31 cellular contexts compared by ENCODE assay signal in the genomic region with DNA sequence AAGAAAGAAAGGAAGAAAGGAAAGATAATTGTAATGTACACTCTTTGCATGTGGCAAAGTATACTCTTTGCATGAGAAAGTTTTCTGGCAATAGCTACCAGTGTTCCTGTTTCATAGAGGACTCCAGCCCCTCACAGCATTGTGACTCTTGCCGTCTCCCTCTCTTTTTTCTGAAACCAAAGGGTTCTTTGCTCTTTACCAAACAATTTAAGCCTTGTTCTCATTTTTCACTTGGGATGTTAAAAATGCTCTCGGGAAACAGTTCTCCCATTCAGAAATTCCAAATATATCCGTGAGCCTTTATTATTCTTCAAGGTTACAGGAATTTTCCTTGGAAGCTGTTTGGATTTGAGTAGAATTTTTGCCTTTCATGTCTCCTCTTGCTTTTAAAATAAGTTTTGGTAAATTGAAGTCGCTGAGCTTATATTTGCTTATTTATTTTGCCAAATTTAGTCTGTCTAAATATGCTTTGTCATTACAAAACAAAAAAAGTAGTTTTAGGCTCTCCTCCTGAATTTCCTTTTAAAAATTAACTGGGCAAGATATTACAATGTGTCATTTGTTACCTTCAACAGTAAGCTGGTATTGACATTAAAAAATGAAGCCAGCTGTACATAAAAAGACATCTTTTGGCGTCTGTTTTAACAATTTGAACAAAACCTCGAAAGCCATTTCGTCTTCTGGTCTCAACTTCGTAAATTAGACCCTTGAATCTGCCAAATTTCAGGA.
A peak's percentile ranks its signal among the peaks of the same experiment; 100 is the strongest.
DNase-seq lines count a peak whose midpoint lies in the region; ATAC-seq and TF ChIP-seq lines count a peak whose summit lies in the region.
"Had no signal": no experiment of that assay in that cellular context is flagged by ENCODE, and none has a peak within 500 bp of the region (broad histone marks: within the 10 kb centered on the region; RNA-seq: fewer than 3 reads in every experiment).

No MANE protein-coding gene starts in this region.

- H3K9me2 ChIP-seq in Loucy (replicated peaks; ENCODE audit: low read depth, low read length), result no peaks in the 10 kb centered on the region

- H3K4me3 ChIP-seq in Loucy (ENCODE audit: low read length, poor library complexity, severe bottlenecking) (no peak overlapping the region), sigmoid colon (no peak overlapping the region)
- H3K4me3 ChIP-seq: breast epithelium, left lung, skin epidermis had no signal

- no peak for DNase-seq in chondrocyte (ENCODE audit: low spot score)
- DNase-seq in medulla oblongata (ENCODE audit: extremely low spot score), result peak; percentile 55
- no peak for DNase-seq in sigmoid colon
- DNase-seq in progenitor cell of endocrine pancreas (ENCODE audit: low spot score, unreplicated experiment), result no peak
- no peak for DNase-seq in cortex of kidney (lab: John Stamatoyannopoulos, UW)
- DNase-seq: ACHN; activated CD4-positive, alpha-beta memory T cell treated with anti-CD3 and anti-CD28 coated beads, Interleukin-2, amount 10 ng/mL, durations not matched to agents 7 days and 5 days; activated CD4-positive, alpha-beta T cell treated with anti-CD3 and anti-CD28 coated beads for 1 hour; activated naive CD4-positive, alpha-beta T cell treated with anti-CD3 and anti-CD28 coated beads, Interleukin-2, amount 10 ng/mL, durations not matched to agents 7 days and 5 days; BE2C; CD8-positive, alpha-beta T cell; effector CD4-positive, alpha-beta T cell; EL; H7; KG1; left lung; mesendoderm; MM.1S; naive B cell; NCI-H1105 treated with DMSO at 0.1 percent for 48 hours; NCI-H2029; NCI-H226; SIG-M5; stimulated activated naive CD4-positive, alpha-beta T cell treated with Interleukin-2 at 50 U/mL for 16 hours; SW 1271 had no signal

- no peaks in the 10 kb centered on the region for H3K36me3 Mint-ChIP-seq in chondrocyte (ENCODE audit: low read depth)
- H3K36me3 Mint-ChIP-seq in progenitor cell of endocrine pancreas (ENCODE audit: insufficient read depth), result no peaks in the 10 kb centered on the region
- H3K36me3 Mint-ChIP-seq: activated naive CD4-positive, alpha-beta T cell treated with anti-CD3 and anti-CD28 coated beads, Interleukin-2, amount 10 ng/mL, durations not matched to agents 7 days and 5 days; CD8-positive, alpha-beta T cell; naive B cell had no signal

- no peaks in the 10 kb centered on the region for H3K9me3 ChIP-seq in Loucy (ENCODE audit: insufficient read depth, low read depth, low read length)
- no peaks in the 10 kb centered on the region for H3K9me3 ChIP-seq in sigmoid colon
- H3K9me3 ChIP-seq: BE2C, breast epithelium, left lung had no signal

- H3F3A ChIP-seq in Loucy (ENCODE audit: low read depth), result 0 out of 2 replicates have a peak, but pooled peaks cover 3% of the 10 kb centered on the region

- no peak overlapping the region for H3K4me2 ChIP-seq in Loucy (ENCODE audit: low read depth, low read length, poor library complexity, severe bottlenecking)

- no peaks in the 10 kb centered on the region for H4K20me1 ChIP-seq in Loucy (ENCODE audit: insufficient read depth, low read length, poor library complexity, severe bottlenecking)

- peak overlapping the region in 3 of 4 donors; percentile 54 to 68 (median 59) for H3K27ac ChIP-seq in sigmoid colon
- H3K27ac ChIP-seq: epithelial cell of prostate, left lung, skin epidermis had no signal

- intact Hi-C loops in sigmoid colon (cut with DNase I), result no loop called here

- TF ChIP-seq POLR2A in sigmoid colon (IDR thresholded peaks at IDR 0.05), result no peak

- no peaks in the 10 kb centered on the region for H3K79me2 ChIP-seq in Loucy (ENCODE audit: insufficient read depth, low read length)

- H2AFZ ChIP-seq in Loucy (ENCODE audit: low read length), result 0 out of 2 replicates have a peak overlapping the region, but pooled peaks have one; percentile 24

- no peak for TF ChIP-seq CTCF in Loucy (conservative IDR thresholded peaks at IDR 0.05; ENCODE audit: low read length)
- TF ChIP-seq CTCF in chondrocyte (IDR thresholded peaks at IDR 0.05), result no peak
- TF ChIP-seq CTCF in sigmoid colon (IDR thresholded peaks at IDR 0.05), result no peak
- TF ChIP-seq CTCF in progenitor cell of endocrine pancreas (IDR thresholded peaks at IDR 0.05; ENCODE audit: unreplicated experiment), result no peak

- H3K4me3 Mint-ChIP-seq in chondrocyte (ENCODE audit: unreplicated experiment), result peak overlapping the region; percentile 1
- no peak overlapping the region for H3K4me3 Mint-ChIP-seq in progenitor cell of endocrine pancreas (ENCODE audit: low read depth)
- H3K4me3 Mint-ChIP-seq: activated CD4-positive, alpha-beta memory T cell treated with anti-CD3 and anti-CD28 coated beads, Interleukin-2, amount 10 ng/mL, durations not matched to agents 7 days and 5 days; activated naive CD4-positive, alpha-beta T cell treated with anti-CD3 and anti-CD28 coated beads, Interleukin-2, amount 10 ng/mL, durations not matched to agents 7 days and 5 days; CD8-positive, alpha-beta T cell had no signal

- ATAC-seq in GM21786 (IDR thresholded peaks at IDR 0.05; ENCODE audit: unreplicated experiment) (no peak), HG03565 (IDR thresholded peaks at IDR 0.05; ENCODE audit: unreplicated experiment) (no peak)
- ATAC-seq: CD8-positive, alpha-beta T cell; left lung had no signal

- H3K4me1 ChIP-seq in Loucy (ENCODE audit: insufficient read depth, low read length, poor library complexity, severe bottlenecking), result peaks cover 19% of the 10 kb centered on the region
- H3K4me1 ChIP-seq in sigmoid colon, result peaks cover 0 to 70% (median 49%) of the 10 kb centered on the region in 4 donors
- H3K4me1 ChIP-seq: BE2C, breast epithelium had no signal

- peaks cover 46% of the 10 kb centered on the region for H3K4me1 Mint-ChIP-seq in chondrocyte (ENCODE audit: low read depth)
- H3K4me1 Mint-ChIP-seq in progenitor cell of endocrine pancreas (ENCODE audit: low read depth), result peaks cover 15% of the 10 kb centered on the region
- H3K4me1 Mint-ChIP-seq: activated naive CD4-positive, alpha-beta T cell treated with anti-CD3 and anti-CD28 coated beads, Interleukin-2, amount 10 ng/mL, durations not matched to agents 7 days and 5 days had no signal

- WGBS in sigmoid colon, 2 donors, result 75 to 79% methylated on average over 8 of the region's 8 CpGs

- no peaks in the 10 kb centered on the region for H3K36me3 ChIP-seq in Loucy (ENCODE audit: insufficient read depth, low read length)
- no peaks in the 10 kb centered on the region for H3K36me3 ChIP-seq in sigmoid colon
- H3K36me3 ChIP-seq: BE2C, breast epithelium, left lung had no signal

- no peaks in the 10 kb centered on the region for H3K27me3 ChIP-seq in Loucy (ENCODE audit: insufficient read depth, low read length, poor library complexity, severe bottlenecking)
- no peaks in the 10 kb centered on the region for H3K27me3 ChIP-seq in sigmoid colon
- H3K27me3 ChIP-seq: BE2C, breast epithelium, left lung had no signal

- H3K27me3 Mint-ChIP-seq in chondrocyte (ENCODE audit: low read depth), result no peaks in the 10 kb centered on the region
- H3K27me3 Mint-ChIP-seq in progenitor cell of endocrine pancreas, result no peaks in the 10 kb centered on the region

- H3K27ac Mint-ChIP-seq in chondrocyte (ENCODE audit: unreplicated experiment), result peak overlapping the region; percentile 75
- no peak overlapping the region for H3K27ac Mint-ChIP-seq in progenitor cell of endocrine pancreas
- H3K27ac Mint-ChIP-seq: activated CD4-positive, alpha-beta memory T cell treated with anti-CD3 and anti-CD28 coated beads, Interleukin-2, amount 10 ng/mL, durations not matched to agents 7 days and 5 days; activated naive CD4-positive, alpha-beta T cell treated with anti-CD3 and anti-CD28 coated beads, Interleukin-2, amount 10 ng/mL, durations not matched to agents 7 days and 5 days; CD8-positive, alpha-beta T cell had no signal

- no peak for TF ChIP-seq EP300 in sigmoid colon (IDR thresholded peaks at IDR 0.05)

- H3K9me3 Mint-ChIP-seq in chondrocyte (ENCODE audit: low read depth) (no peaks in the 10 kb centered on the region), progenitor cell of endocrine pancreas (ENCODE audit: low read depth) (no peaks in the 10 kb centered on the region)
- H3K9me3 Mint-ChIP-seq: activated CD4-positive, alpha-beta memory T cell treated with anti-CD3 and anti-CD28 coated beads, Interleukin-2, amount 10 ng/mL, durations not matched to agents 7 days and 5 days; activated naive CD4-positive, alpha-beta T cell treated with anti-CD3 and anti-CD28 coated beads, Interleukin-2, amount 10 ng/mL, durations not matched to agents 7 days and 5 days; CD8-positive, alpha-beta T cell; naive B cell had no signal

- no peak overlapping the region for H3K9ac ChIP-seq in Loucy (ENCODE audit: low read depth, low read length, poor library complexity, severe bottlenecking)
